8 cellular contexts compared by ENCODE assay signal in the genomic region with DNA sequence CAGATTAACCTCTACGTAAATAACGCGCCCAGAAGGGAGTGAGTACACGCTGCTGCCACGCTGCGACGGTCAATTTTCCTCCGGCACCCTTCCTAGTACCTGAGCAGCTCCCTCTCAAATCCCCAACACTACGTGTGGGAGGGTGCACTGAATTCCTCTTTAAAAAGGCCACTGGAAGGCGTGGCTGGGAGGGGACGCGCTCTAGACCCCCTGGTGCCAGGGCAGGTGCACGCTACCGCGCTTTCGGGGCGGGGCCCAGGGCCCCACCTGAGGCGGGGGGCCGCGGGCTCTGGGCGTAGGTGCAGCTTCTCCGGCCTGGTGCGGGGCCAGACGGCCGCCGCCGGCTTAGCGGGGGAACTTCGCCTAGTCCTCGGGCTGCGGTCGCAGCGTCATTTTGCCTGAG. TPM values are rescaled to one million over a fixed set of nuclear protein-coding genes. Genes with fewer than 3 reads are reported as not detected.
DNase-seq lines count a peak whose midpoint lies in the region; ATAC-seq and TF ChIP-seq lines count a peak whose summit lies in the region.

No MANE protein-coding gene starts in this region.

- H3K27me3 Mint-ChIP-seq in activated naive CD8-positive, alpha-beta T cell treated with anti-CD3 and anti-CD28 coated beads, Interleukin-2, amount 50 U/mL, for 24 hours, result no peaks in the 10 kb centered on the region

- H3K4me3 ChIP-seq in BJ (ENCODE audit: low read depth, low read length) (peak overlapping the region; percentile 98), right atrium auricular region (peak overlapping the region; percentile 81 to 87), retinal pigment epithelial cell (ENCODE audit: low read length) (peak overlapping the region; percentile 81)

- POLR2A ChIA-PET in BJ (lab: Charles Lee), result no interaction called here

- ATAC-seq in GM18858 (IDR thresholded peaks at IDR 0.05; ENCODE audit: unreplicated experiment), result peak; percentile 1
- peak; percentile 18 for ATAC-seq in HG03025 (IDR thresholded peaks at IDR 0.05; ENCODE audit: low FRiP score, unreplicated experiment)
- peak; percentile 11 for ATAC-seq in activated naive CD8-positive, alpha-beta T cell treated with anti-CD3 and anti-CD28 coated beads, Interleukin-2, amount 50 U/mL, for 24 hours

- peaks cover 0 to 38% of the 10 kb centered on the region in 2 donors for H3K4me1 ChIP-seq in right atrium auricular region

- CTCF ChIA-PET in BJ (lab: Yijun Ruan, JAX), result interaction anchor here (1.5 kb wide), 1 partner anchor 35 kb away, joined by 4 read pairs; no protein-coding TSS in a partner anchor

- H3K9me3 ChIP-seq in right atrium auricular region, result no peaks in the 10 kb centered on the region

- peaks cover 35% of the 10 kb centered on the region for H3K36me3 Mint-ChIP-seq in activated naive CD8-positive, alpha-beta T cell treated with anti-CD3 and anti-CD28 coated beads, Interleukin-2, amount 50 U/mL, for 24 hours (ENCODE audit: low read depth)

- DNase-seq in BJ (ENCODE audit: low read depth) (no peak), NCI-H2107 (lab: John Stamatoyannopoulos, UW) (peak; percentile 33), right atrium auricular region (ENCODE audit: low spot score) (no peak), retinal pigment epithelial cell (ENCODE audit: low read depth) (no peak), cortex of kidney (lab: John Stamatoyannopoulos, UW) (no peak)
- DNase-seq in activated naive CD8-positive, alpha-beta T cell treated with anti-CD3 and anti-CD28 coated beads, Interleukin-2, amount 50 U/mL, for 24 hours, result no peak

- H3K36me3 ChIP-seq in BJ (ENCODE audit: control insufficient read depth, insufficient read depth, low read length), result peaks cover 2% of the 10 kb centered on the region
- H3K36me3 ChIP-seq in right atrium auricular region, result peaks cover 14% of the 10 kb centered on the region

- peak overlapping the region; percentile 98 for H3K27ac Mint-ChIP-seq in activated naive CD8-positive, alpha-beta T cell treated with anti-CD3 and anti-CD28 coated beads, Interleukin-2, amount 50 U/mL, for 24 hours

- peak overlapping the region; percentile 99 for H3K27ac ChIP-seq in right atrium auricular region

- peak overlapping the region; percentile 95 for H3K4me3 Mint-ChIP-seq in activated naive CD8-positive, alpha-beta T cell treated with anti-CD3 and anti-CD28 coated beads, Interleukin-2, amount 50 U/mL, for 24 hours

- H3K27me3 ChIP-seq in BJ (ENCODE audit: control insufficient read depth, insufficient read depth, low read length) (no peaks in the 10 kb centered on the region), right atrium auricular region (no peaks in the 10 kb centered on the region)

- H3K9me3 Mint-ChIP-seq in activated naive CD8-positive, alpha-beta T cell treated with anti-CD3 and anti-CD28 coated beads, Interleukin-2, amount 50 U/mL, for 24 hours, result no peaks in the 10 kb centered on the region

- no peak for TF ChIP-seq CTCF in BJ (IDR thresholded peaks at IDR 0.05; ENCODE audit: insufficient read depth, low read depth, low read length)
- no peak for TF ChIP-seq CTCF in right atrium auricular region (IDR thresholded peaks at IDR 0.05)
- no peak for TF ChIP-seq CTCF in retinal pigment epithelial cell (conservative IDR thresholded peaks at IDR 0.05; ENCODE audit: low read depth, low read length)

- H3K4me1 Mint-ChIP-seq in activated naive CD8-positive, alpha-beta T cell treated with anti-CD3 and anti-CD28 coated beads, Interleukin-2, amount 50 U/mL, for 24 hours, result peaks cover 62% of the 10 kb centered on the region

RNA-seq across cellular contexts. Expression of a gene that starts 0.7 kb away (rescaled TPM):
- 3.0 and 5.2 TPM in 2 replicates for polyA plus RNA-seq in BJ (2011; rRNA removed)
- polyA minus RNA-seq in BJ (2011; rRNA and poly(A)+ RNA removed), result 18.6 and 19.4 TPM in 2 replicates
- 10 to 100 TPM; 22.3 to 32.3 TPM for total RNA-seq in right atrium auricular region

RNA-seq across cellular contexts. Expression of a gene that starts 33.4 kb away (rescaled TPM):
- polyA plus RNA-seq in BJ (2011; rRNA removed), result 70.0 and 124 TPM in 2 replicates
- 12.1 and 13.5 TPM in 2 replicates for polyA minus RNA-seq in BJ (2011; rRNA and poly(A)+ RNA removed)
- 100 to 1,000 TPM; 167 to 225 TPM for total RNA-seq in right atrium auricular region
